ENCODE assay signal across 8 cellular contexts in genomic region chr14:97077253-97077653, GRCh38.
DNase-seq lines count a peak whose midpoint lies in the region; ATAC-seq, FAIRE-seq and TF ChIP-seq lines count a peak whose summit lies in the region.

No MANE protein-coding gene starts in this region.

- WGBS in GM12878 (ENCODE audit: insufficient coverage, insufficient replicate concordance, low lambda C conversion rate, missing lambda C conversion rate), result 33% methylated on average over 8 of the region's 8 CpGs

- H3K9me3 ChIP-seq in MG63 (no peaks in the 10 kb centered on the region), GM12878 (replicated peaks; ENCODE audit: control insufficient read depth, insufficient read depth, low read length) (no peaks in the 10 kb centered on the region), mucosa of descending colon (no peaks in the 10 kb centered on the region), MM.1S (replicated peaks; ENCODE audit: insufficient read depth, low read length) (no peaks in the 10 kb centered on the region)

- H3K4me2 ChIP-seq in GM12878 (ENCODE audit: control insufficient read depth, insufficient read depth), result peak overlapping the region; percentile 46
- H3K4me2 ChIP-seq in MM.1S (ENCODE audit: low read depth, low read length), result no peak overlapping the region

- SMC1A ChIA-PET in GM12878 (lab: Charles Lee; ENCODE audit: uncharacterized antibody, unreplicated experiment), result interaction anchor here (1.1 kb wide), 1 partner anchor 12 kb away, joined by 3 read pairs; no protein-coding TSS in a partner anchor

- H3K9ac ChIP-seq in GM12878 (ENCODE audit: control insufficient read depth, insufficient read depth, low read length), result no peak overlapping the region
- no peak overlapping the region for H3K9ac ChIP-seq in MM.1S (ENCODE audit: low read length)

- FAIRE-seq in GM12878 (lab: Jason Lieb, UNC), result no peak

- BruUV-seq in GM12878 (replicated peaks; lab: Mats Ljungman, UMichigan), result no TSS peak

- H3K4me1 ChIP-seq in GM12878 (ENCODE audit: control insufficient read depth, insufficient read depth, low read length) (peaks cover 5% of the 10 kb centered on the region), mucosa of descending colon (ENCODE audit: low read depth) (no peaks in the 10 kb centered on the region), MM.1S (ENCODE audit: low read length) (no peaks in the 10 kb centered on the region)

- no peaks in the 10 kb centered on the region for H3K36me3 ChIP-seq in MG63
- H3K36me3 ChIP-seq in GM12878 (ENCODE audit: control insufficient read depth in 2 of 2, insufficient read depth in 2 of 2, low read length in 1 of 2), result no peaks in the 10 kb centered on the region
- no peaks in the 10 kb centered on the region for H3K36me3 ChIP-seq in mucosa of descending colon (ENCODE audit: low read depth)
- H3K36me3 ChIP-seq in MM.1S (replicated peaks; ENCODE audit: insufficient read depth, low read length), result no peaks in the 10 kb centered on the region

- TF ChIP-seq CTCF in GM12878 (IDR thresholded peaks at IDR 0.05 in 2 of 3, conservative IDR thresholded peaks at IDR 0.05 in 1 of 3; ENCODE audit: control insufficient read depth in 2 of 3, extremely low read depth in 1 of 3, insufficient read depth in 1 of 3, low read depth in 3 of 3, low read length in 3 of 3) (no peak), mucosa of descending colon (IDR thresholded peaks at IDR 0.05) (no peak), MM.1S (IDR thresholded peaks at IDR 0.05; ENCODE audit: low read length) (no peak)

- DNase-seq in CMK (ENCODE audit: low read depth) (peak; percentile 59), MG63 (peak; percentile 73), GM12878 (ENCODE audit: low read depth, low spot score) (peak; percentile 30), mucosa of descending colon (peak in 2 of 3 donors; percentile 35 to 43), LoVo (ENCODE audit: low spot score) (no peak), MM.1S (no peak)

- H3K27ac ChIP-seq in GM12878 (ENCODE audit: control insufficient read depth, insufficient read depth) (no peak overlapping the region), MM.1S (ENCODE audit: low read length) (no peak overlapping the region)

- H3K27me3 ChIP-seq in MG63, result no peaks in the 10 kb centered on the region
- no peaks in the 10 kb centered on the region for H3K27me3 ChIP-seq in GM12878 (replicated peaks in 1 of 2; ENCODE audit: control insufficient read depth in 2 of 2, insufficient read depth in 2 of 2, low read length in 1 of 2)
- no peaks in the 10 kb centered on the region for H3K27me3 ChIP-seq in MM.1S (replicated peaks; ENCODE audit: insufficient read depth, low read length)

- TF ChIP-seq POLR2A in GM12878 (IDR thresholded peaks at IDR 0.05; ENCODE audit: low read depth, low read length), result no peak

- RAD21 ChIA-PET in GM12878 (lab: Charles Lee; ENCODE audit: unreplicated experiment), result interaction anchor here (1.5 kb wide), 1 partner anchor 23 kb away, joined by 3 read pairs; no protein-coding TSS in a partner anchor

- no peaks in the 10 kb centered on the region for H3K9me2 ChIP-seq in MM.1S (replicated peaks; ENCODE audit: insufficient read depth, low read length)

- H4K20me1 ChIP-seq in GM12878 (ENCODE audit: control insufficient read depth, insufficient read depth) (no peaks in the 10 kb centered on the region), MM.1S (ENCODE audit: insufficient read depth, low read length) (no peaks in the 10 kb centered on the region)

- ATAC-seq in GM21367 (IDR thresholded peaks at IDR 0.05; ENCODE audit: unreplicated experiment), result peak; percentile 91
- peak; percentile 75 for ATAC-seq in GM12878
- ATAC-seq in mucosa of descending colon, result peak; percentile 51
- ATAC-seq in GM19328 (IDR thresholded peaks at IDR 0.05; ENCODE audit: unreplicated experiment), result no peak

- H3K4me3 ChIP-seq in MG63 (no peak overlapping the region), GM12878 (no peak overlapping the region), mucosa of descending colon (no peak overlapping the region), MM.1S (ENCODE audit: low read length) (no peak overlapping the region)

- in situ Hi-C loops in GM12878 (cut with MboI), result no loop called here

- intact Hi-C loops in GM12878 (cut with micrococcal nuclease; ENCODE audit: unreplicated experiment), result no loop called here
- intact Hi-C loops in mucosa of descending colon (cut with DNase I, micrococcal nuclease), result no loop called here

- no peaks in the 10 kb centered on the region for H3F3A ChIP-seq in MM.1S (ENCODE audit: insufficient read depth, low read length)

- no peak overlapping the region for H2AFZ ChIP-seq in GM12878 (ENCODE audit: control insufficient read depth, low read depth, low read length)
- no peak overlapping the region for H2AFZ ChIP-seq in MM.1S (ENCODE audit: low read length)

- CTCF ChIA-PET in GM12878 (lab: Yijun Ruan, JAX), result no interaction called here

- H3K79me2 ChIP-seq in GM12878 (ENCODE audit: control insufficient read depth, insufficient read depth, low read length) (no peaks in the 10 kb centered on the region), MM.1S (ENCODE audit: low read length) (no peaks in the 10 kb centered on the region)

- no peak for TF ChIP-seq EP300 in GM12878 (IDR thresholded peaks at IDR 0.05; ENCODE audit: borderline replicate concordance in 1 of 2, control insufficient read depth in 1 of 2, low read depth in 2 of 2, low read length in 2 of 2)

- POLR2A ChIA-PET in GM12878 (lab: Charles Lee), result interaction anchor here (0.6 kb wide), 1 partner anchor 305 kb away, joined by 3 read pairs; no protein-coding TSS in a partner anchor

- TF ChIP-seq RAD21 in GM12878 (IDR thresholded peaks at IDR 0.05; ENCODE audit: insufficient read depth, low read depth, low read length), result no peak

TF ChIP-seq in GM12878, 131 proteins besides CTCF, POLR2A, EP300 and RAD21:
- TF ChIP-seq CREB1 (IDR thresholded peaks at IDR 0.05; ENCODE audit: low read depth), result 0 out of 2 replicates have a peak, but pooled peaks have one; percentile 23
- peak in 1 of 2 experiments; percentile 17; a peak in 1 of 4 replicates for TF ChIP-seq BHLHE40 (IDR thresholded peaks at IDR 0.05; ENCODE audit: borderline replicate concordance in 1 of 2, low read depth in 2 of 2, low read length in 1 of 2)
- TF ChIP-seq ESRRA (IDR thresholded peaks at IDR 0.05; ENCODE audit: low read length), result no peak
- no peak for TF ChIP-seq SUPT20H (IDR thresholded peaks at IDR 0.05; ENCODE audit: borderline replicate concordance, control insufficient read depth, low read depth, low read length)
- no peak for TF ChIP-seq ZBED1 (IDR thresholded peaks at IDR 0.05; ENCODE audit: borderline replicate concordance)
- peak; percentile 74; the same call in 1 of the 2 replicates for TF ChIP-seq SPI1 (IDR thresholded peaks at IDR 0.05; ENCODE audit: borderline replicate concordance, insufficient read depth, low read depth, low read length)
- peak; percentile 67; the same call in 1 of the 2 replicates for TF ChIP-seq BACH1 (IDR thresholded peaks at IDR 0.05; ENCODE audit: borderline replicate concordance)
- TF ChIP-seq TCF12 (IDR thresholded peaks at IDR 0.05; ENCODE audit: low read depth, low read length), result peak; percentile 43; the same call in 1 of the 2 replicates
- TF ChIP-seq IKZF2 (IDR thresholded peaks at IDR 0.05), result peak in 1 of 2 experiments; percentile 12; a peak in 1 of 4 replicates
- TF ChIP-seq RUNX3 (IDR thresholded peaks at IDR 0.05; ENCODE audit: low read length), result peak; percentile 73
- no peak for TF ChIP-seq MEF2B (IDR thresholded peaks at IDR 0.05; ENCODE audit: partially characterized antibody, poor library complexity, severe bottlenecking)

Comparison
In these comparisons a context has a peak if more than half of its experiments do, and no peak if none do; other contexts are left out.
1. DNase-seq: peak in CMK (single experiment), MG63 (single experiment), GM12878 (single experiment) and mucosa of descending colon (2 of 3); none in LoVo (single experiment) and MM.1S (single experiment).